5 cellular contexts compared by ENCODE assay signal in genomic region chr4:162502109-162502508, GRCh38.
"Had no signal": no experiment of that assay in that cellular context is flagged by ENCODE, and none has a peak within 500 bp of the region (broad histone marks: within the 10 kb centered on the region; RNA-seq: fewer than 3 reads in every experiment).

No MANE protein-coding gene starts in this region.

- H3K27ac ChIP-seq: HL-60 had no signal

- DNase-seq: IMR-90, KBM-7, KG1 had no signal

- H3K4me3 ChIP-seq: K562 had no signal
